In genomic region chr4:37603070-37603468, GRCh38 we compare ENCODE assay signal across 8 cellular contexts.
DNase-seq lines count a peak whose midpoint lies in the region; ATAC-seq lines count a peak whose summit lies in the region.

No MANE protein-coding gene starts in this region.

- H3K23ac ChIP-seq in mesenchymal stem cell (ENCODE audit: low read length in 2 of 2): no peak overlapping the region

- H2BK120ac ChIP-seq in mesenchymal stem cell (ENCODE audit: low read depth, low read length): no peak overlapping the region

- ATAC-seq in HG03045 (IDR thresholded peaks at IDR 0.05; ENCODE audit: unreplicated experiment): peak; percentile 83
- ATAC-seq in activated CD8-positive, alpha-beta T cell treated with anti-CD3 and anti-CD28 coated beads, Interleukin-2, amount 10 ng/mL, durations not matched to agents 7 days and 5 days: peak; percentile 90

- H4K91ac ChIP-seq in mesenchymal stem cell (ENCODE audit: low read length): no peak overlapping the region

- H3K27ac ChIP-seq in mesenchymal stem cell (ENCODE audit: low read length, poor library complexity, severe bottlenecking): no peak overlapping the region

- H4K8ac ChIP-seq in mesenchymal stem cell (ENCODE audit: low read length): no peak overlapping the region

- no peaks in the 10 kb centered on the region for H3K36me3 ChIP-seq in mesenchymal stem cell (ENCODE audit: control insufficient read depth in 1 of 2, insufficient read depth in 2 of 2, low read depth in 1 of 2, low read length in 2 of 2)

- CTCF ChIA-PET in activated CD8-positive, alpha-beta T cell treated with anti-CD3 and anti-CD28 coated beads, Interleukin-2, amount 10 ng/mL, durations not matched to agents 7 days and 5 days (lab: Charles Lee): interaction anchor here (0.7 to 4.6 kb wide), 34 partner anchors 9 to 433 kb away, joined by 3 to 32 read pairs (median 4); partner anchors contain the start of gene RELL1

- no peak overlapping the region for H3K18ac ChIP-seq in mesenchymal stem cell (ENCODE audit: low read depth in 1 of 2, low read length in 2 of 2)

- no peak overlapping the region for H2AK5ac ChIP-seq in mesenchymal stem cell (ENCODE audit: low read length, severe bottlenecking)

- H3K27me3 Mint-ChIP-seq in activated CD8-positive, alpha-beta T cell treated with anti-CD3 and anti-CD28 coated beads, Interleukin-2, amount 10 ng/mL, durations not matched to agents 7 days and 5 days (ENCODE audit: low read depth): no peaks in the 10 kb centered on the region

- peaks cover 2% of the 10 kb centered on the region for H3K36me3 Mint-ChIP-seq in activated CD8-positive, alpha-beta T cell treated with anti-CD3 and anti-CD28 coated beads, Interleukin-2, amount 10 ng/mL, durations not matched to agents 7 days and 5 days (ENCODE audit: low read depth)

- H3K9me3 Mint-ChIP-seq in activated CD8-positive, alpha-beta T cell treated with anti-CD3 and anti-CD28 coated beads, Interleukin-2, amount 10 ng/mL, durations not matched to agents 7 days and 5 days (ENCODE audit: insufficient read depth): no peaks in the 10 kb centered on the region

- WGBS in mesenchymal stem cell: 0% methylated on average over 6 of the region's 10 CpGs

- H3K9me3 ChIP-seq in mesenchymal stem cell (ENCODE audit: control insufficient read depth, low read length): no peaks in the 10 kb centered on the region

- H3K27me3 ChIP-seq in mesenchymal stem cell (ENCODE audit: control insufficient read depth in 1 of 2, insufficient read depth in 1 of 2, low read length in 2 of 2): no peaks in the 10 kb centered on the region

- DNase-seq in NCI-H345 (lab: John Stamatoyannopoulos, UW) (peak; percentile 26), NCI-H345 treated with DMSO at 0.1 percent for 48 hours (lab: John Stamatoyannopoulos, UW; ENCODE audit: unreplicated experiment) (no peak), NCI-H69 (lab: John Stamatoyannopoulos, UW) (peak; percentile 62), mesenchymal stem cell (peak; percentile 71)
- peak; percentile 81 for DNase-seq in activated CD8-positive, alpha-beta T cell treated with anti-CD3 and anti-CD28 coated beads, Interleukin-2, amount 10 ng/mL, durations not matched to agents 7 days and 5 days
- DNase-seq in effector CD4-positive, alpha-beta T cell: peak; percentile 62
- DNase-seq in stimulated activated CD8-positive, alpha-beta memory T cell treated with anti-CD3 and anti-CD28 coated beads, Interleukin-15, amount 100 ng/mL, for 24 hours (ENCODE audit: low read depth): peak; percentile 54

- H3K14ac ChIP-seq in mesenchymal stem cell (ENCODE audit: low read length in 2 of 2): no peak overlapping the region

- H3K4me1 ChIP-seq in mesenchymal stem cell (ENCODE audit: control insufficient read depth, insufficient read depth, low read depth, low read length): peaks cover 5% of the 10 kb centered on the region

- H2AFZ ChIP-seq in mesenchymal stem cell (ENCODE audit: low read depth, low read length): peak overlapping the region; percentile 76

- no peak overlapping the region for H2BK15ac ChIP-seq in mesenchymal stem cell (ENCODE audit: low read depth, poor library complexity, severe bottlenecking)

- no peaks in the 10 kb centered on the region for H3K79me1 ChIP-seq in mesenchymal stem cell (replicated peaks; ENCODE audit: low read length, poor library complexity, severe bottlenecking)

- peaks cover 21% of the 10 kb centered on the region for H3K4me1 Mint-ChIP-seq in activated CD8-positive, alpha-beta T cell treated with anti-CD3 and anti-CD28 coated beads, Interleukin-2, amount 10 ng/mL, durations not matched to agents 7 days and 5 days (ENCODE audit: low read depth)

- H3K9ac ChIP-seq in mesenchymal stem cell (ENCODE audit: low read length): no peak overlapping the region

- no peak overlapping the region for H2BK12ac ChIP-seq in mesenchymal stem cell (ENCODE audit: low read length in 2 of 2)

- peak overlapping the region; percentile 7 for H3K4me2 ChIP-seq in mesenchymal stem cell (ENCODE audit: low read length, poor library complexity, severe bottlenecking)

- H2BK5ac ChIP-seq in mesenchymal stem cell (ENCODE audit: low read depth, low read length, poor library complexity, severe bottlenecking): no peak overlapping the region

- POLR2A ChIA-PET in activated CD8-positive, alpha-beta T cell treated with anti-CD3 and anti-CD28 coated beads, Interleukin-2, amount 10 ng/mL, durations not matched to agents 7 days and 5 days (lab: Charles Lee): interaction anchor here (0.7 kb wide), 1 partner anchor 558 kb away, joined by 3 read pairs; no protein-coding TSS in a partner anchor

- no peak overlapping the region for H3K4me3 Mint-ChIP-seq in activated CD8-positive, alpha-beta T cell treated with anti-CD3 and anti-CD28 coated beads, Interleukin-2, amount 10 ng/mL, durations not matched to agents 7 days and 5 days

- H3K4me3 ChIP-seq in mesenchymal stem cell (ENCODE audit: insufficient read depth in 1 of 2, low read depth in 1 of 2, low read length in 2 of 2): no peak overlapping the region

- no peak overlapping the region for H3K4ac ChIP-seq in mesenchymal stem cell (ENCODE audit: low read depth in 1 of 2, low read length in 2 of 2)

- H3K27ac Mint-ChIP-seq in activated CD8-positive, alpha-beta T cell treated with anti-CD3 and anti-CD28 coated beads, Interleukin-2, amount 10 ng/mL, durations not matched to agents 7 days and 5 days: no peak overlapping the region
